2 cellular contexts compared by ENCODE assay signal in the genomic region with DNA sequence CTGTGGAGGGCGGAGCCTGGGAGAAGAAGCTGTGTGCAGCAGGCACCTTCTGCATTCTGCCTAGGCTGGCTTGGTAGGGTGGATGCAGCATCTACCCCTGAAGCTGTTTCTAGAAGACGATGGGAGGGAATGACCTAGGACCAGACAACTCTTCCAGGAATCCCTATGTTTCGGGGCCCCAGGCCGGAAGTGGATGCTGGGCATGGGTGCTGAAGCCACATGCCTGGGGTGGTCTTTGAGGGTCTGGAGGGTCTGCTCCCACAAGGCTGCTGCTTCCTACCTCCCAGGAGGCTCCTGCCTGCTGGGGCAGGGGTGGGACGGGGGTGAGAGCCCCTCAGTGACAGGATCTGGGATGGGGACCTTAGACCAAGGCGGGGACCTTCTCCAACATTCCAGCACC.
TF ChIP-seq lines count a peak whose summit lies in the region.

No MANE protein-coding gene starts in this region.

TF ChIP-seq in SK-N-SH treated with all-trans-retinoic acid at 6 μM for 48 hours, 23 proteins besides CTCF, POLR2A, EP300 and RAD21 (continued from another document):
- TF ChIP-seq, protein P1, sequence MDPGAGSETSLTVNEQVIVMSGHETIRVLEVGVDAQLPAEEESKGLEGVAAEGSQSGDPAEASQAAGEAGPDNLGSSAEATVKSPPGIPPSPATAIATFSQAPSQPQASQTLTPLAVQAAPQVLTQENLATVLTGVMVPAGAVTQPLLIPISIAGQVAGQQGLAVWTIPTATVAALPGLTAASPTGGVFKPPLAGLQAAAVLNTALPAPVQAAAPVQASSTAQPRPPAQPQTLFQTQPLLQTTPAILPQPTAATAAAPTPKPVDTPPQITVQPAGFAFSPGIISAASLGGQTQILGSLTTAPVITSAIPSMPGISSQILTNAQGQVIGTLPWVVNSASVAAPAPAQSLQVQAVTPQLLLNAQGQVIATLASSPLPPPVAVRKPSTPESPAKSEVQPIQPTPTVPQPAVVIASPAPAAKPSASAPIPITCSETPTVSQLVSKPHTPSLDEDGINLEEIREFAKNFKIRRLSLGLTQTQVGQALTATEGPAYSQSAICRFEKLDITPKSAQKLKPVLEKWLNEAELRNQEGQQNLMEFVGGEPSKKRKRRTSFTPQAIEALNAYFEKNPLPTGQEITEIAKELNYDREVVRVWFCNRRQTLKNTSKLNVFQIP (CRISPR knock-in tag; IDR thresholded peaks at IDR 0.05; ENCODE audit: borderline replicate concordance, low read depth): no peak
- no peak for TF ChIP-seq TOX (CRISPR knock-in tag; IDR thresholded peaks at IDR 0.05; ENCODE audit: borderline replicate concordance)
- TF ChIP-seq, protein P2, sequence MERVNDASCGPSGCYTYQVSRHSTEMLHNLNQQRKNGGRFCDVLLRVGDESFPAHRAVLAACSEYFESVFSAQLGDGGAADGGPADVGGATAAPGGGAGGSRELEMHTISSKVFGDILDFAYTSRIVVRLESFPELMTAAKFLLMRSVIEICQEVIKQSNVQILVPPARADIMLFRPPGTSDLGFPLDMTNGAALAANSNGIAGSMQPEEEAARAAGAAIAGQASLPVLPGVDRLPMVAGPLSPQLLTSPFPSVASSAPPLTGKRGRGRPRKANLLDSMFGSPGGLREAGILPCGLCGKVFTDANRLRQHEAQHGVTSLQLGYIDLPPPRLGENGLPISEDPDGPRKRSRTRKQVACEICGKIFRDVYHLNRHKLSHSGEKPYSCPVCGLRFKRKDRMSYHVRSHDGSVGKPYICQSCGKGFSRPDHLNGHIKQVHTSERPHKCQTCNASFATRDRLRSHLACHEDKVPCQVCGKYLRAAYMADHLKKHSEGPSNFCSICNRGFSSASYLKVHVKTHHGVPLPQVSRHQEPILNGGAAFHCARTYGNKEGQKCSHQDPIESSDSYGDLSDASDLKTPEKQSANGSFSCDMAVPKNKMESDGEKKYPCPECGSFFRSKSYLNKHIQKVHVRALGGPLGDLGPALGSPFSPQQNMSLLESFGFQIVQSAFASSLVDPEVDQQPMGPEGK (CRISPR knock-in tag; IDR thresholded peaks at IDR 0.05; ENCODE audit: borderline replicate concordance): no peak
- TF ChIP-seq SNAI2 (CRISPR knock-in tag; IDR thresholded peaks at IDR 0.05): no peak
- TF ChIP-seq, protein P3, sequence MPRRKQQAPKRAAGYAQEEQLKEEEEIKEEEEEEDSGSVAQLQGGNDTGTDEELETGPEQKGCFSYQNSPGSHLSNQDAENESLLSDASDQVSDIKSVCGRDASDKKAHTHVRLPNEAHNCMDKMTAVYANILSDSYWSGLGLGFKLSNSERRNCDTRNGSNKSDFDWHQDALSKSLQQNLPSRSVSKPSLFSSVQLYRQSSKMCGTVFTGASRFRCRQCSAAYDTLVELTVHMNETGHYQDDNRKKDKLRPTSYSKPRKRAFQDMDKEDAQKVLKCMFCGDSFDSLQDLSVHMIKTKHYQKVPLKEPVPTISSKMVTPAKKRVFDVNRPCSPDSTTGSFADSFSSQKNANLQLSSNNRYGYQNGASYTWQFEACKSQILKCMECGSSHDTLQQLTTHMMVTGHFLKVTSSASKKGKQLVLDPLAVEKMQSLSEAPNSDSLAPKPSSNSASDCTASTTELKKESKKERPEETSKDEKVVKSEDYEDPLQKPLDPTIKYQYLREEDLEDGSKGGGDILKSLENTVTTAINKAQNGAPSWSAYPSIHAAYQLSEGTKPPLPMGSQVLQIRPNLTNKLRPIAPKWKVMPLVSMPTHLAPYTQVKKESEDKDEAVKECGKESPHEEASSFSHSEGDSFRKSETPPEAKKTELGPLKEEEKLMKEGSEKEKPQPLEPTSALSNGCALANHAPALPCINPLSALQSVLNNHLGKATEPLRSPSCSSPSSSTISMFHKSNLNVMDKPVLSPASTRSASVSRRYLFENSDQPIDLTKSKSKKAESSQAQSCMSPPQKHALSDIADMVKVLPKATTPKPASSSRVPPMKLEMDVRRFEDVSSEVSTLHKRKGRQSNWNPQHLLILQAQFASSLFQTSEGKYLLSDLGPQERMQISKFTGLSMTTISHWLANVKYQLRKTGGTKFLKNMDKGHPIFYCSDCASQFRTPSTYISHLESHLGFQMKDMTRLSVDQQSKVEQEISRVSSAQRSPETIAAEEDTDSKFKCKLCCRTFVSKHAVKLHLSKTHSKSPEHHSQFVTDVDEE (CRISPR knock-in tag; IDR thresholded peaks at IDR 0.05): no peak
- no peak for TF ChIP-seq ZNF70 (CRISPR knock-in tag; IDR thresholded peaks at IDR 0.05)

TF ChIP-seq in HepG2, 621 proteins besides CTCF, POLR2A, EP300 and RAD21 (continued from another document):
- TF ChIP-seq, protein P4, sequence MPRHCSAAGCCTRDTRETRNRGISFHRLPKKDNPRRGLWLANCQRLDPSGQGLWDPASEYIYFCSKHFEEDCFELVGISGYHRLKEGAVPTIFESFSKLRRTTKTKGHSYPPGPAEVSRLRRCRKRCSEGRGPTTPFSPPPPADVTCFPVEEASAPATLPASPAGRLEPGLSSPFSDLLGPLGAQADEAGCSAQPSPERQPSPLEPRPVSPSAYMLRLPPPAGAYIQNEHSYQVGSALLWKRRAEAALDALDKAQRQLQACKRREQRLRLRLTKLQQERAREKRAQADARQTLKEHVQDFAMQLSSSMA (CRISPR knock-in tag; IDR thresholded peaks at IDR 0.05): no peak
- TF ChIP-seq ZNF101 (CRISPR knock-in tag; IDR thresholded peaks at IDR 0.05; ENCODE audit: borderline replicate concordance, low read depth): no peak
- TF ChIP-seq, protein P5, sequence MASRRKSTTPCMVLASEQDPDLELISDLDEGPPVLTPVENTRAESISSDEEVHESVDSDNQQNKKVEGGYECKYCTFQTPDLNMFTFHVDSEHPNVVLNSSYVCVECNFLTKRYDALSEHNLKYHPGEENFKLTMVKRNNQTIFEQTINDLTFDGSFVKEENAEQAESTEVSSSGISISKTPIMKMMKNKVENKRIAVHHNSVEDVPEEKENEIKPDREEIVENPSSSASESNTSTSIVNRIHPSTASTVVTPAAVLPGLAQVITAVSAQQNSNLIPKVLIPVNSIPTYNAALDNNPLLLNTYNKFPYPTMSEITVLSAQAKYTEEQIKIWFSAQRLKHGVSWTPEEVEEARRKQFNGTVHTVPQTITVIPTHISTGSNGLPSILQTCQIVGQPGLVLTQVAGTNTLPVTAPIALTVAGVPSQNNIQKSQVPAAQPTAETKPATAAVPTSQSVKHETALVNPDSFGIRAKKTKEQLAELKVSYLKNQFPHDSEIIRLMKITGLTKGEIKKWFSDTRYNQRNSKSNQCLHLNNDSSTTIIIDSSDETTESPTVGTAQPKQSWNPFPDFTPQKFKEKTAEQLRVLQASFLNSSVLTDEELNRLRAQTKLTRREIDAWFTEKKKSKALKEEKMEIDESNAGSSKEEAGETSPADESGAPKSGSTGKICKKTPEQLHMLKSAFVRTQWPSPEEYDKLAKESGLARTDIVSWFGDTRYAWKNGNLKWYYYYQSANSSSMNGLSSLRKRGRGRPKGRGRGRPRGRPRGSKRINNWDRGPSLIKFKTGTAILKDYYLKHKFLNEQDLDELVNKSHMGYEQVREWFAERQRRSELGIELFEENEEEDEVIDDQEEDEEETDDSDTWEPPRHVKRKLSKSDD (CRISPR knock-in tag; IDR thresholded peaks at IDR 0.05; ENCODE audit: low read depth): no peak
- no peak for TF ChIP-seq ZNF773 (CRISPR knock-in tag; IDR thresholded peaks at IDR 0.05; ENCODE audit: borderline replicate concordance)
- TF ChIP-seq, protein P6, sequence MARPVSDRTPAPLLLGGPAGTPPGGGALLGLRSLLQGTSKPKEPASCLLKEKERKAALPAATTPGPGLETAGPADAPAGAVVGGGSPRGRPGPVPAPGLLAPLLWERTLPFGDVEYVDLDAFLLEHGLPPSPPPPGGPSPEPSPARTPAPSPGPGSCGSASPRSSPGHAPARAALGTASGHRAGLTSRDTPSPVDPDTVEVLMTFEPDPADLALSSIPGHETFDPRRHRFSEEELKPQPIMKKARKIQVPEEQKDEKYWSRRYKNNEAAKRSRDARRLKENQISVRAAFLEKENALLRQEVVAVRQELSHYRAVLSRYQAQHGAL (CRISPR knock-in tag; IDR thresholded peaks at IDR 0.05; ENCODE audit: not compliant biosample characterization): no peak
- TF ChIP-seq ZFYVE20 (CRISPR knock-in tag; IDR thresholded peaks at IDR 0.05; ENCODE audit: borderline replicate concordance, low read depth): no peak
